In the genomic region with DNA sequence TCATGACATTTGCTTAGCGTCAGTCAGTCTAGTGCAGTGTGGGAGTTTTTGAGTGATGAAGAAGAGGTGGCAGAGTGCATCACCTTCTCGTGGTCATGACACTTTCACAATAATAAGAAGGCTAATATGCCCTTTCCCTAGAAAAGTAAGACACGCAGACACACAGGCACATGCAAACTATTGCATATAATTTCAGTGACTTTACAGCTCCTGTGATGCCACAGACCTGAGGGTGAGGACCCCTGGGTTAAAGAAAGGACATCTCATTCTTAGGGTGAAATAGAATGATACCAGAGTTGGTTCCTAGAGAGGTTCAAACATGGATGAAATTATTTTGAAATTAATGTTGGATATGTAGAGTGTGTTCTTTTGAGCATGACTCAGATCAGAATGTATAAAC, we compare ENCODE assay signal across 29 cellular contexts.
"Had no signal": no experiment of that assay in that cellular context is flagged by ENCODE, and none has a peak within 500 bp of the region (broad histone marks: within the 10 kb centered on the region; RNA-seq: fewer than 3 reads in every experiment).

No MANE protein-coding gene starts in this region.

- H3K4me3 ChIP-seq: stomach, suprapubic skin, testis, thoracic aorta, thyroid gland, tibial artery, tibial nerve, transverse colon, upper lobe of left lung, upper lobe of right lung, uterus, vagina had no signal

- H3K9me3 ChIP-seq: stomach, suprapubic skin, testis, thoracic aorta, thyroid gland, tibial artery, transverse colon, upper lobe of left lung, upper lobe of right lung, uterus, vagina had no signal

- H3K27ac ChIP-seq: stomach, suprapubic skin, testis, thoracic aorta, thyroid gland, tibial artery, tibial nerve, transverse colon, upper lobe of left lung, upper lobe of right lung, uterus, vagina had no signal

- H3K4me1 ChIP-seq: stomach, suprapubic skin, testis, thyroid gland, tibial artery, tibial nerve, transverse colon, upper lobe of left lung, upper lobe of right lung, uterus, vagina had no signal

- H3K27me3 Mint-ChIP-seq: stimulated activated memory B cell treated with anti-CD40 and anti-IgM and Interleukin-4, amounts not matched to agents 10 μg/mL and 1 μg/mL and 100 μg/mL, for 72 hours; stimulated activated naive B cell treated with anti-CD40 and anti-IgM and Interleukin-4, amounts not matched to agents 10 μg/mL and 1 μg/mL and 100 μg/mL, for 72 hours; stimulated activated naive CD8-positive, alpha-beta T cell treated with anti-CD3 and anti-CD28 coated beads, Interleukin-15, amount 100 ng/mL, for 72 hours; stimulated activated naive CD8-positive, alpha-beta T cell treated with anti-CD3 and anti-CD28 coated beads, Interleukin-15, Interleukin-2, amounts not matched to agents 100 ng/mL and 50 ng/mL, for 24 hours; type B pancreatic cell had no signal

- H3K36me3 Mint-ChIP-seq: stimulated activated effector memory CD8-positive, alpha-beta T cell treated with anti-CD3 and anti-CD28 coated beads, Interleukin-12 subunit alpha, Interleukin-12 subunit beta, amount 100 ng/mL, for 72 hours; stimulated activated memory B cell treated with anti-CD40 and anti-IgM and Interleukin-4, amounts not matched to agents 10 μg/mL and 1 μg/mL and 100 μg/mL, for 72 hours; stimulated activated naive B cell treated with anti-CD40 and anti-IgM and Interleukin-4, amounts not matched to agents 10 μg/mL and 1 μg/mL and 100 μg/mL, for 72 hours; type B pancreatic cell had no signal

- H3K27me3 ChIP-seq: stomach, suprapubic skin, testis, thyroid gland, tibial artery, tibial nerve, transverse colon, upper lobe of left lung, upper lobe of right lung, uterus, vagina had no signal

- DNase-seq: stimulated activated CD4-positive, alpha-beta T cell treated with anti-CD3 and anti-CD28 coated beads, Interleukin-2, amount 100 ng/mL, for 48 hours; stimulated activated CD4-positive, alpha-beta T cell treated with anti-CD3 and anti-CD28 coated beads, Interleukin-4, amount 100 ng/mL, for 1 hour; stimulated activated CD4-positive, alpha-beta T cell treated with anti-CD3 and anti-CD28 coated beads, Interleukin-4, amount 100 ng/mL, for 24 hours; stimulated activated CD4-positive, alpha-beta T cell treated with anti-CD3 and anti-CD28 coated beads, Interleukin-4, amount 100 ng/mL, for 4 hours; stimulated activated CD8-positive, alpha-beta memory T cell treated with anti-CD3 and anti-CD28 coated beads, Interleukin-4, amount 100 ng/mL, for 48 hours; stimulated activated naive B cell treated with anti-CD40 and anti-IgM and Interleukin-4, amounts not matched to agents 10 μg/mL and 1 μg/mL and 100 μg/mL, for 72 hours; stimulated activated naive CD4-positive, alpha-beta T cell; stimulated activated naive CD4-positive, alpha-beta T cell treated with Interleukin-2 at 50 U/mL for 16 hours; stimulated activated naive CD8-positive, alpha-beta T cell treated with anti-CD3 and anti-CD28 coated beads, Interleukin-15, amount 100 ng/mL, for 72 hours; stimulated activated naive CD8-positive, alpha-beta T cell treated with anti-CD3 and anti-CD28 coated beads, Interleukin-15, Interleukin-2, amounts not matched to agents 100 U/mL and 50 U/mL, for 24 hours; stomach; substantia nigra; testis; thyroid gland; tibial artery; transverse colon; trophoblast cell; upper lobe of left lung; upper lobe of right lung; uterus had no signal

- FAIRE-seq: urothelium cell line had no signal

- H3K9me3 Mint-ChIP-seq: stimulated activated memory B cell treated with anti-CD40 and anti-IgM and Interleukin-4, amounts not matched to agents 10 μg/mL and 1 μg/mL and 100 μg/mL, for 72 hours; stimulated activated naive CD8-positive, alpha-beta T cell treated with anti-CD3 and anti-CD28 coated beads, Interleukin-15, amount 100 ng/mL, for 72 hours; stimulated activated naive CD8-positive, alpha-beta T cell treated with anti-CD3 and anti-CD28 coated beads, Interleukin-15, Interleukin-2, amounts not matched to agents 100 ng/mL and 50 ng/mL, for 24 hours; type B pancreatic cell had no signal

- ATAC-seq: stimulated activated effector memory CD8-positive, alpha-beta T cell treated with anti-CD3 and anti-CD28 coated beads, Interleukin-12 subunit alpha, Interleukin-12 subunit beta, amount 100 ng/mL, for 72 hours; stimulated activated memory B cell treated with anti-CD40 and anti-IgM and Interleukin-4, amounts not matched to agents 10 μg/mL and 1 μg/mL and 100 μg/mL, for 72 hours; stimulated activated naive B cell treated with anti-CD40 and anti-IgM and Interleukin-4, amounts not matched to agents 10 μg/mL and 1 μg/mL and 100 μg/mL, for 72 hours; stimulated activated naive CD8-positive, alpha-beta T cell treated with anti-CD3 and anti-CD28 coated beads, Interleukin-15, amount 100 ng/mL, for 72 hours; stimulated activated naive CD8-positive, alpha-beta T cell treated with anti-CD3 and anti-CD28 coated beads, Interleukin-15, Interleukin-2, amounts not matched to agents 100 U/mL and 50 U/mL, for 24 hours; upper lobe of right lung had no signal

- H3K27ac Mint-ChIP-seq: stimulated activated effector memory CD8-positive, alpha-beta T cell treated with anti-CD3 and anti-CD28 coated beads, Interleukin-12 subunit alpha, Interleukin-12 subunit beta, amount 100 ng/mL, for 72 hours; stimulated activated memory B cell treated with anti-CD40 and anti-IgM and Interleukin-4, amounts not matched to agents 10 μg/mL and 1 μg/mL and 100 μg/mL, for 72 hours; stimulated activated naive B cell treated with anti-CD40 and anti-IgM and Interleukin-4, amounts not matched to agents 10 μg/mL and 1 μg/mL and 100 μg/mL, for 72 hours; stimulated activated naive CD8-positive, alpha-beta T cell treated with anti-CD3 and anti-CD28 coated beads, Interleukin-15, amount 100 ng/mL, for 72 hours; stimulated activated naive CD8-positive, alpha-beta T cell treated with anti-CD3 and anti-CD28 coated beads, Interleukin-15, Interleukin-2, amounts not matched to agents 100 ng/mL and 50 ng/mL, for 24 hours; type B pancreatic cell had no signal

- H3K4me3 Mint-ChIP-seq: stimulated activated effector memory CD8-positive, alpha-beta T cell treated with anti-CD3 and anti-CD28 coated beads, Interleukin-12 subunit alpha, Interleukin-12 subunit beta, amount 100 ng/mL, for 72 hours; stimulated activated memory B cell treated with anti-CD40 and anti-IgM and Interleukin-4, amounts not matched to agents 10 μg/mL and 1 μg/mL and 100 μg/mL, for 72 hours; stimulated activated naive B cell treated with anti-CD40 and anti-IgM and Interleukin-4, amounts not matched to agents 10 μg/mL and 1 μg/mL and 100 μg/mL, for 72 hours; stimulated activated naive CD8-positive, alpha-beta T cell treated with anti-CD3 and anti-CD28 coated beads, Interleukin-15, amount 100 ng/mL, for 72 hours; stimulated activated naive CD8-positive, alpha-beta T cell treated with anti-CD3 and anti-CD28 coated beads, Interleukin-15, Interleukin-2, amounts not matched to agents 100 ng/mL and 50 ng/mL, for 24 hours; type B pancreatic cell had no signal

- H3K4me1 Mint-ChIP-seq: stimulated activated effector memory CD8-positive, alpha-beta T cell treated with anti-CD3 and anti-CD28 coated beads, Interleukin-12 subunit alpha, Interleukin-12 subunit beta, amount 100 ng/mL, for 72 hours; stimulated activated memory B cell treated with anti-CD40 and anti-IgM and Interleukin-4, amounts not matched to agents 10 μg/mL and 1 μg/mL and 100 μg/mL, for 72 hours; stimulated activated naive B cell treated with anti-CD40 and anti-IgM and Interleukin-4, amounts not matched to agents 10 μg/mL and 1 μg/mL and 100 μg/mL, for 72 hours; stimulated activated naive CD8-positive, alpha-beta T cell treated with anti-CD3 and anti-CD28 coated beads, Interleukin-15, amount 100 ng/mL, for 72 hours had no signal

- H3K36me3 ChIP-seq: stomach, suprapubic skin, thoracic aorta, thyroid gland, tibial artery, tibial nerve, transverse colon, upper lobe of left lung, upper lobe of right lung, uterus, vagina had no signal
